ENCODE assay signal across 17 cellular contexts in genomic region chr20:14507711-14508110, GRCh38.
DNase-seq lines count a peak whose midpoint lies in the region; ATAC-seq and TF ChIP-seq lines count a peak whose summit lies in the region.
"Had no signal": no experiment of that assay in that cellular context is flagged by ENCODE, and none has a peak within 500 bp of the region (broad histone marks: within the 10 kb centered on the region; RNA-seq: fewer than 3 reads in every experiment).

No MANE protein-coding gene starts in this region.

- no TSS peak for BruUV-seq in mammary epithelial cell (replicated peaks; lab: Mats Ljungman, UMichigan)

- intact Hi-C loops in mammary epithelial cell (cut with micrococcal nuclease) = no loop called here
- intact Hi-C loops in breast epithelium (cut with DNase I; ENCODE audit: low total_unique reads) = no loop called here

- H4K20me1 ChIP-seq in mammary epithelial cell (ENCODE audit: insufficient read depth, low read length) (no peaks in the 10 kb centered on the region), hepatocyte (ENCODE audit: insufficient read depth, poor library complexity, severe bottlenecking) (no peaks in the 10 kb centered on the region)

- H3K27me3 Mint-ChIP-seq in progenitor cell of endocrine pancreas = peaks cover 2% of the 10 kb centered on the region
- H3K27me3 Mint-ChIP-seq: CD4-positive, CD25-positive, alpha-beta regulatory T cell had no signal

- dilution Hi-C loops in mammary epithelial cell (cut with HindIII; ENCODE audit: low sequenced_read_pairs) = no loop called here

- H3K4me1 ChIP-seq in mammary epithelial cell (ENCODE audit: insufficient read depth, low read length) (no peaks in the 10 kb centered on the region), breast epithelium (no peaks in the 10 kb centered on the region), hepatocyte (ENCODE audit: insufficient read depth) (peaks cover 3% of the 10 kb centered on the region)

- H3K4me3 ChIP-seq in mammary epithelial cell (replicated peaks in 1 of 3; ENCODE audit: insufficient read depth in 1 of 3, low read depth in 2 of 3, low read length in 3 of 3) (no peak overlapping the region), breast epithelium (no peak overlapping the region), hepatocyte (no peak overlapping the region)

- no peak for TF ChIP-seq CTCF in mammary epithelial cell (conservative IDR thresholded peaks at IDR 0.05 in 1 of 2, IDR thresholded peaks at IDR 0.05 in 1 of 2; ENCODE audit: extremely low read depth in 1 of 2, insufficient read depth in 1 of 2, low read depth in 1 of 2, low read length in 2 of 2)
- TF ChIP-seq CTCF in breast epithelium (IDR thresholded peaks at IDR 0.05) = no peak
- no peak for TF ChIP-seq CTCF in hepatocyte (IDR thresholded peaks at IDR 0.05; ENCODE audit: poor library complexity)
- no peak for TF ChIP-seq CTCF in progenitor cell of endocrine pancreas (IDR thresholded peaks at IDR 0.05; ENCODE audit: unreplicated experiment)

- CTCF ChIA-PET in mammary epithelial cell (lab: Charles Lee; ENCODE audit: low non-redundant PET) = no interaction called here

- H3K36me3 ChIP-seq in mammary epithelial cell (ENCODE audit: insufficient read depth, low read length) (no peaks in the 10 kb centered on the region), breast epithelium (no peaks in the 10 kb centered on the region), hepatocyte (replicated peaks; ENCODE audit: insufficient read depth, low read depth) (no peaks in the 10 kb centered on the region)

- in situ Hi-C loops in mammary epithelial cell (cut with MboI; ENCODE audit: low sequenced_read_pairs in 2 of 2) = loop anchor here in 1 of 2 donors (25.0 kb wide), 1 partner anchor 170 kb away; the partner anchor contains the start of gene FLRT3

- DNase-seq in mammary epithelial cell (no peak), breast epithelium (ENCODE audit: low spot score in 2 of 2) (no peak), HuH-7.5 (ENCODE audit: low spot score) (peak; percentile 47), hepatocyte (ENCODE audit: low spot score) (peak; percentile 10), progenitor cell of endocrine pancreas (ENCODE audit: low spot score, unreplicated experiment) (no peak), NCI-H2107 (lab: John Stamatoyannopoulos, UW) (no peak)
- DNase-seq in activated naive CD4-positive, alpha-beta T cell treated with Interleukin-2 at 50 U/mL for 16 hours = no peak
- DNase-seq: Calu3; CD4-positive, CD25-positive, alpha-beta regulatory T cell; DMS153; DMS79 treated with DMSO at 0.1 percent for 48 hours; EL; GDM1; HCEC 1CT; HFFc6 had no signal

- H3K4me2 ChIP-seq in mammary epithelial cell (ENCODE audit: insufficient read depth, low read depth, low read length) (no peak overlapping the region), hepatocyte (peak overlapping the region; percentile 59)

- no peak for TF ChIP-seq POLR2A in breast epithelium (IDR thresholded peaks at IDR 0.05)

- H3K27ac ChIP-seq in mammary epithelial cell (ENCODE audit: insufficient read depth, low read depth, low read length) = no peak overlapping the region
- H3K27ac ChIP-seq in breast epithelium = no peak overlapping the region
- peak overlapping the region; percentile 49 for H3K27ac ChIP-seq in hepatocyte
- H3K27ac ChIP-seq: 22Rv1 had no signal

- WGBS in mammary epithelial cell (ENCODE audit: low coverage, missing lambda C conversion rate) = 97% methylated on average over 2 of the region's 2 CpGs
- WGBS in hepatocyte (ENCODE audit: low lambda C conversion rate, missing lambda C conversion rate) = 61% methylated on average over 2 of the region's 2 CpGs

- no peaks in the 10 kb centered on the region for H3K9me2 ChIP-seq in hepatocyte (replicated peaks; ENCODE audit: insufficient read depth)

- peaks cover 1% of the 10 kb centered on the region for H3K36me3 Mint-ChIP-seq in progenitor cell of endocrine pancreas (ENCODE audit: insufficient read depth)
- H3K36me3 Mint-ChIP-seq: CD4-positive, CD25-positive, alpha-beta regulatory T cell had no signal

- H3K9me3 ChIP-seq in mammary epithelial cell (replicated peaks; ENCODE audit: insufficient read depth, low read length) = no peaks in the 10 kb centered on the region
- H3K9me3 ChIP-seq in breast epithelium = peaks cover 0 to 4% of the 10 kb centered on the region in 2 donors
- no peaks in the 10 kb centered on the region for H3K9me3 ChIP-seq in hepatocyte (ENCODE audit: low read depth)

- H3K27me3 ChIP-seq in mammary epithelial cell (ENCODE audit: insufficient read depth, low read length) (no peaks in the 10 kb centered on the region), breast epithelium (no peaks in the 10 kb centered on the region), hepatocyte (no peaks in the 10 kb centered on the region)

- H3K79me2 ChIP-seq in mammary epithelial cell (ENCODE audit: insufficient read depth, low read length) (no peaks in the 10 kb centered on the region), hepatocyte (no peaks in the 10 kb centered on the region)

- peak overlapping the region; percentile 51 for H2AFZ ChIP-seq in mammary epithelial cell (ENCODE audit: low read depth, low read length)
- H2AFZ ChIP-seq in hepatocyte = peak overlapping the region; percentile 30

- H3K4me1 Mint-ChIP-seq in progenitor cell of endocrine pancreas (ENCODE audit: low read depth) = peaks cover 10% of the 10 kb centered on the region
- H3K4me1 Mint-ChIP-seq: CD4-positive, CD25-positive, alpha-beta regulatory T cell had no signal

- no peak overlapping the region for H3K4me3 Mint-ChIP-seq in progenitor cell of endocrine pancreas (ENCODE audit: low read depth)
- H3K4me3 Mint-ChIP-seq: CD4-positive, CD25-positive, alpha-beta regulatory T cell; HFFc6 had no signal

- peaks cover 19% of the 10 kb centered on the region for H3K9me3 Mint-ChIP-seq in progenitor cell of endocrine pancreas (ENCODE audit: low read depth)

- peak overlapping the region; percentile 2 for H3K27ac Mint-ChIP-seq in progenitor cell of endocrine pancreas
- H3K27ac Mint-ChIP-seq: CD4-positive, CD25-positive, alpha-beta regulatory T cell; HFFc6 had no signal

- ATAC-seq in GM18870 (IDR thresholded peaks at IDR 0.05; ENCODE audit: unreplicated experiment) = no peak

- H3K9ac ChIP-seq in mammary epithelial cell (ENCODE audit: insufficient read depth, low read length) = no peak overlapping the region

Comparison
In these comparisons a context has a peak if more than half of its experiments do, and no peak if none do; other contexts are left out.
1. DNase-seq: peak in HuH-7.5 (single experiment) and hepatocyte (single experiment); none in mammary epithelial cell (single experiment), breast epithelium (0 of 2), progenitor cell of endocrine pancreas (single experiment), NCI-H2107 (single experiment) and activated naive CD4-positive, alpha-beta T cell treated with Interleukin-2 at 50 U/mL for 16 hours (single experiment).